ENCODE assay signal across 15 cellular contexts in the genomic region with DNA sequence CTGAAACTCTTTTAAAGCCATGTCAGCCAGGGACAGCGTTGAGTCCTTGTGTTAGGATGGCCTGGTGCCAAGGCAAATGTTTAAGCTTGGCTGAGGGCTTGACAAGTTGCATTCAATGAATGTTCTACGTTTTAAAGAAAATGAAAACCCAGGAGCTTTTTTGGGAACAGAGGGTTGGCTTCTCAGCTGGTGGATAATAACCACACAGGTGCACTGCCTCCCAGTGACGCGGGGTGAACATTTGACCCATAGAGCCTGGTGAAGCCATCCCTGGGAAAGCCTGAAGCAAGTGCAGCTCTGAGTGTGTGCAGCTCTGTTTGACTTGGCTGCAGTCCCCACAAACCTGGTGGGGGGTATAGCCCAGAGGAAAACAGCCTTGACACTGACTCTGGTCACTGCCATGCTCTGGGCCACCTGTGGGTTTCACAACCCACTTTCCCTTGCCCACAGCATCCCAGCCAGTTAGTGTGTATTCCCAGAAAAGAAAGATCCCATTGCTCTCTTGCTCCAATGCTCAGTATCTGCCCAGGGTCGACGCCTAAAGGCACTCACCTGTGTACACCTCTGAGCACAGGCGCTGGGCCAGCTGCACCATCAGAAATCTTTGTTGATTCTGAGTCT.
DNase-seq lines count a peak whose midpoint lies in the region; ATAC-seq and TF ChIP-seq lines count a peak whose summit lies in the region.
"Had no signal": no experiment of that assay in that cellular context is flagged by ENCODE, and none has a peak within 500 bp of the region (broad histone marks: within the 10 kb centered on the region; RNA-seq: fewer than 3 reads in every experiment).

No MANE protein-coding gene starts in this region.

- ATAC-seq in activated T-helper 17 cell treated with anti-CD3 and anti-CD28 coated beads, Interleukin-2, amount 50 U/mL, for 72 hours (replicated peaks) = no peak
- no peak for ATAC-seq in activated naive CD8-positive, alpha-beta T cell treated with anti-CD3 and anti-CD28 coated beads, Interleukin-2, amount 50 U/mL, for 24 hours
- ATAC-seq: T-cell had no signal

- H3K9me3 Mint-ChIP-seq in activated T-helper 17 cell treated with anti-CD3 and anti-CD28 coated beads, Interleukin-2, amount 50 U/mL, for 72 hours = no peaks in the 10 kb centered on the region
- H3K9me3 Mint-ChIP-seq in activated naive CD8-positive, alpha-beta T cell treated with anti-CD3 and anti-CD28 coated beads, Interleukin-2, amount 50 U/mL, for 24 hours = no peaks in the 10 kb centered on the region
- H3K9me3 Mint-ChIP-seq: CD8-positive, alpha-beta memory T cell; T-cell had no signal

- TF ChIP-seq CTCF in breast epithelium (IDR thresholded peaks at IDR 0.05) (peak in 1 of 3 donors; percentile 7), stomach (IDR thresholded peaks at IDR 0.05) (no peak)

- no peaks in the 10 kb centered on the region for H3K4me1 ChIP-seq in breast epithelium
- peaks cover 8 to 28% (median 19%) of the 10 kb centered on the region in 4 donors for H3K4me1 ChIP-seq in stomach

- intact Hi-C loops in breast epithelium (cut with DNase I; ENCODE audit: low total_unique reads) (no loop called here), stomach (cut with DNase I; ENCODE audit: low total_unique reads) (no loop called here)

- in situ Hi-C loops in ACHN (cut with HindIII; ENCODE audit: low pct_ligation_motif_present, low pct_unique_long_range_greater_than_20kb, low sequenced_read_pairs) = no loop called here

- DNase-seq in DMS 273 (lab: John Stamatoyannopoulos, UW; ENCODE audit: unreplicated experiment) = peak; percentile 31
- no peak for DNase-seq in DMS 273 treated with DMSO at 0.1 percent for 48 hours (lab: John Stamatoyannopoulos, UW)
- DNase-seq in NCI-H2196 (lab: John Stamatoyannopoulos, UW; ENCODE audit: unreplicated experiment) = peak; percentile 86
- DNase-seq in breast epithelium (ENCODE audit: low spot score in 2 of 2) = peak; percentile 52 to 81
- peak; percentile 72 for DNase-seq in stomach
- no peak for DNase-seq in ACHN
- no peak for DNase-seq in activated naive CD8-positive, alpha-beta T cell treated with anti-CD3 and anti-CD28 coated beads, Interleukin-2, amount 50 U/mL, for 24 hours
- DNase-seq: 8988T; activated CD4-positive, alpha-beta T cell treated with anti-CD3 and anti-CD28 coated beads for 48 hours; CD8-positive, alpha-beta memory T cell; nucleus accumbens; T-cell; trophoblast cell had no signal

- H3K9me3 ChIP-seq in breast epithelium (no peaks in the 10 kb centered on the region), stomach (no peaks in the 10 kb centered on the region)

- TF ChIP-seq POLR2A in breast epithelium (IDR thresholded peaks at IDR 0.05) (no peak), stomach (IDR thresholded peaks at IDR 0.05) (no peak)

- peaks cover 6% of the 10 kb centered on the region for H3K4me1 Mint-ChIP-seq in activated T-helper 17 cell treated with anti-CD3 and anti-CD28 coated beads, Interleukin-2, amount 50 U/mL, for 72 hours
- H3K4me1 Mint-ChIP-seq in activated naive CD8-positive, alpha-beta T cell treated with anti-CD3 and anti-CD28 coated beads, Interleukin-2, amount 50 U/mL, for 24 hours = peaks cover 9% of the 10 kb centered on the region

- no peak overlapping the region for H3K4me3 ChIP-seq in breast epithelium
- no peak overlapping the region for H3K4me3 ChIP-seq in stomach

- H3K27ac Mint-ChIP-seq in activated T-helper 17 cell treated with anti-CD3 and anti-CD28 coated beads, Interleukin-2, amount 50 U/mL, for 72 hours = no peak overlapping the region
- no peak overlapping the region for H3K27ac Mint-ChIP-seq in activated naive CD8-positive, alpha-beta T cell treated with anti-CD3 and anti-CD28 coated beads, Interleukin-2, amount 50 U/mL, for 24 hours
- H3K27ac Mint-ChIP-seq: brain, T-cell had no signal

- no peaks in the 10 kb centered on the region for H3K36me3 ChIP-seq in breast epithelium
- H3K36me3 ChIP-seq in stomach = no peaks in the 10 kb centered on the region

- H3K36me3 Mint-ChIP-seq in activated T-helper 17 cell treated with anti-CD3 and anti-CD28 coated beads, Interleukin-2, amount 50 U/mL, for 72 hours (ENCODE audit: low read depth) = no peaks in the 10 kb centered on the region
- H3K36me3 Mint-ChIP-seq in activated naive CD8-positive, alpha-beta T cell treated with anti-CD3 and anti-CD28 coated beads, Interleukin-2, amount 50 U/mL, for 24 hours (ENCODE audit: low read depth) = no peaks in the 10 kb centered on the region
- H3K36me3 Mint-ChIP-seq: brain, T-cell had no signal

- H3K27ac ChIP-seq in breast epithelium (peak overlapping the region; percentile 34 to 68), stomach (no peak overlapping the region)

- H3K27me3 ChIP-seq in breast epithelium (no peaks in the 10 kb centered on the region), stomach (no peaks in the 10 kb centered on the region)

- H3K27me3 Mint-ChIP-seq in activated T-helper 17 cell treated with anti-CD3 and anti-CD28 coated beads, Interleukin-2, amount 50 U/mL, for 72 hours = no peaks in the 10 kb centered on the region
- H3K27me3 Mint-ChIP-seq in activated naive CD8-positive, alpha-beta T cell treated with anti-CD3 and anti-CD28 coated beads, Interleukin-2, amount 50 U/mL, for 24 hours = no peaks in the 10 kb centered on the region
- H3K27me3 Mint-ChIP-seq: CD8-positive, alpha-beta memory T cell; T-cell had no signal

- H3K4me3 Mint-ChIP-seq in activated T-helper 17 cell treated with anti-CD3 and anti-CD28 coated beads, Interleukin-2, amount 50 U/mL, for 72 hours = no peak overlapping the region
- no peak overlapping the region for H3K4me3 Mint-ChIP-seq in activated naive CD8-positive, alpha-beta T cell treated with anti-CD3 and anti-CD28 coated beads, Interleukin-2, amount 50 U/mL, for 24 hours
- H3K4me3 Mint-ChIP-seq: brain; CD8-positive, alpha-beta memory T cell; T-cell had no signal

- no peak for TF ChIP-seq EP300 in stomach (IDR thresholded peaks at IDR 0.05)

- WGBS in stomach, 5 donors = 26 to 48% (median 37%) methylated on average over 7 of the region's 7 CpGs

Comparison
In these comparisons a context has a peak if more than half of its experiments do, and no peak if none do; other contexts are left out.
1. DNase-seq: peak in DMS 273 (single experiment), NCI-H2196 (single experiment), breast epithelium (2 of 2) and stomach (single experiment); none in DMS 273 treated with DMSO at 0.1 percent for 48 hours (single experiment), ACHN (single experiment) and activated naive CD8-positive, alpha-beta T cell treated with anti-CD3 and anti-CD28 coated beads, Interleukin-2, amount 50 U/mL, for 24 hours (single experiment).
2. H3K27ac ChIP-seq: peak in breast epithelium (2 of 2); none in stomach (0 of 5).